In genomic region chr18:70446063-70446462, GRCh38 we compare ENCODE assay signal across 19 cellular contexts.
DNase-seq lines count a peak whose midpoint lies in the region; ATAC-seq and TF ChIP-seq lines count a peak whose summit lies in the region.
"Had no signal": no experiment of that assay in that cellular context is flagged by ENCODE, and none has a peak within 500 bp of the region (broad histone marks: within the 10 kb centered on the region; RNA-seq: fewer than 3 reads in every experiment).

No MANE protein-coding gene starts in this region.

- no TSS peak for BruUV-seq in mammary epithelial cell (replicated peaks; lab: Mats Ljungman, UMichigan)
- no TSS peak for BruUV-seq in MCF 10A (replicated peaks; lab: Mats Ljungman, UMichigan)
- BruUV-seq in Panc1 (replicated peaks; lab: Mats Ljungman, UMichigan) = no TSS peak

- no peak for DNase-seq in mammary epithelial cell
- DNase-seq in MCF 10A (ENCODE audit: unreplicated experiment) = no peak
- DNase-seq in HFFc6 = no peak
- no peak for DNase-seq in Panc1 (ENCODE audit: low read depth, low spot score)
- DNase-seq in neuronal stem cell (ENCODE audit: low spot score) = no peak
- DNase-seq in AG20443 (ENCODE audit: low spot score) = no peak
- DNase-seq in hippocampal formation (lab: John Stamatoyannopoulos, UW) = no peak
- DNase-seq: ACHN; C1 segment of cervical spinal cord; Calu3; CD4-positive, alpha-beta memory T cell; COR-L47; DMS53; DMS79 treated with DMSO at 0.1 percent for 48 hours; GF-D8; H7; HCEC 1CT had no signal

- CTCF ChIA-PET in mammary epithelial cell (lab: Charles Lee; ENCODE audit: low non-redundant PET) (no interaction called here), MCF 10A (lab: Yijun Ruan, JAX) (interaction anchor here (0.7 to 12.5 kb wide), 4 partner anchors 9 to 1983 kb away, joined by 4 to 174 read pairs (median 64); no protein-coding TSS in a partner anchor), Panc1 (lab: Charles Lee) (interaction anchor here (0.6 kb wide), 1 partner anchor 24 kb away, joined by 5 read pairs; no protein-coding TSS in a partner anchor)

- H2BK12ac ChIP-seq in neuronal stem cell (ENCODE audit: low read length) = no peak overlapping the region

- no peaks in the 10 kb centered on the region for H3K4me1 ChIP-seq in mammary epithelial cell (ENCODE audit: insufficient read depth, low read length)
- peaks cover 4% of the 10 kb centered on the region; the same call in 1 of the 2 replicates for H3K4me1 ChIP-seq in Panc1 (ENCODE audit: control insufficient read depth, insufficient read depth, low read length)
- H3K4me1 ChIP-seq in neuronal stem cell (ENCODE audit: control insufficient read depth in 2 of 2, insufficient read depth in 1 of 2, low read depth in 1 of 2, low read length in 2 of 2) = no peaks in the 10 kb centered on the region

- no peaks in the 10 kb centered on the region for H3K79me1 ChIP-seq in neuronal stem cell (ENCODE audit: low read depth, low read length)

- H3K36me3 ChIP-seq in mammary epithelial cell (ENCODE audit: insufficient read depth, low read length) (no peaks in the 10 kb centered on the region), Panc1 (ENCODE audit: control insufficient read depth, insufficient read depth, low read length) (no peaks in the 10 kb centered on the region), neuronal stem cell (replicated peaks in 1 of 2; ENCODE audit: control insufficient read depth in 2 of 2, insufficient read depth in 2 of 2, low read length in 2 of 2) (no peaks in the 10 kb centered on the region)

- H3K9me3 ChIP-seq in mammary epithelial cell (replicated peaks; ENCODE audit: insufficient read depth, low read length) (peaks cover 18% of the 10 kb centered on the region), Panc1 (ENCODE audit: control insufficient read depth, insufficient read depth, low read depth, low read length) (peaks cover 10% of the 10 kb centered on the region; the same call in 1 of the 2 replicates), neuronal stem cell (replicated peaks in 1 of 2; ENCODE audit: control insufficient read depth in 2 of 2, insufficient read depth in 1 of 2, low read depth in 1 of 2, low read length in 2 of 2) (peaks cover 5 to 11% of the 10 kb centered on the region in 2 donors)

- no peak overlapping the region for H3K4ac ChIP-seq in neuronal stem cell (ENCODE audit: low read length)

- no peaks in the 10 kb centered on the region for H3K27me3 Mint-ChIP-seq in MCF 10A (ENCODE audit: insufficient read depth, unreplicated experiment)
- H3K27me3 Mint-ChIP-seq in HFFc6 (ENCODE audit: insufficient read depth) = no peaks in the 10 kb centered on the region; the same call in none of the 2 replicates

- no peak overlapping the region for H2AK5ac ChIP-seq in neuronal stem cell (ENCODE audit: low read depth, low read length)

- H3K27ac ChIP-seq in mammary epithelial cell (ENCODE audit: insufficient read depth, low read depth, low read length) (no peak overlapping the region), Panc1 (ENCODE audit: low read length) (peak overlapping the region; percentile 77), neuronal stem cell (replicated peaks; ENCODE audit: low read length) (no peak overlapping the region)
- H3K27ac ChIP-seq: 22Rv1 had no signal

- POLR2A ChIA-PET in MCF 10A (lab: Yijun Ruan, JAX) (no interaction called here), Panc1 (lab: Charles Lee) (no interaction called here)

- in situ Hi-C loops in mammary epithelial cell (cut with MboI; ENCODE audit: low sequenced_read_pairs in 2 of 2) = loop anchor here in 1 of 2 donors (25.0 kb wide), 1 partner anchor 159 kb away; the partner anchor contains the start of gene SOCS6
- in situ Hi-C loops in Panc1 (cut with HindIII; ENCODE audit: low pct_unique_long_range_greater_than_20kb, low sequenced_read_pairs) = no loop called here

- H3K9ac ChIP-seq in mammary epithelial cell (ENCODE audit: insufficient read depth, low read length) (no peak overlapping the region), neuronal stem cell (ENCODE audit: low read depth, low read length, poor library complexity) (no peak overlapping the region)

- H3K23ac ChIP-seq in neuronal stem cell (ENCODE audit: low read depth, low read length, poor library complexity) = no peak overlapping the region

- H3K18ac ChIP-seq in neuronal stem cell (ENCODE audit: low read length) = no peak overlapping the region

- no peak overlapping the region for H2BK5ac ChIP-seq in neuronal stem cell (ENCODE audit: low read length)

- no peaks in the 10 kb centered on the region for H4K20me1 ChIP-seq in mammary epithelial cell (ENCODE audit: insufficient read depth, low read length)

- dilution Hi-C loops in mammary epithelial cell (cut with HindIII; ENCODE audit: low sequenced_read_pairs) = no loop called here

- TF ChIP-seq CTCF in mammary epithelial cell (conservative IDR thresholded peaks at IDR 0.05 in 1 of 2, IDR thresholded peaks at IDR 0.05 in 1 of 2; ENCODE audit: extremely low read depth in 1 of 2, insufficient read depth in 1 of 2, low read depth in 1 of 2, low read length in 2 of 2) (no peak), MCF 10A (IDR thresholded peaks at IDR 0.05; ENCODE audit: unreplicated experiment) (no peak), HFFc6 (IDR thresholded peaks at IDR 0.05) (no peak), Panc1 (IDR thresholded peaks at IDR 0.05) (no peak)

- intact Hi-C loops in mammary epithelial cell (cut with micrococcal nuclease) (no loop called here), MCF 10A (cut with micrococcal nuclease) (no loop called here), Panc1 (cut with micrococcal nuclease; ENCODE audit: unreplicated experiment) (no loop called here)

- H3K36me3 Mint-ChIP-seq in MCF 10A (ENCODE audit: insufficient read depth, unreplicated experiment) (no peaks in the 10 kb centered on the region), HFFc6 (ENCODE audit: low read depth) (peaks cover 25% of the 10 kb centered on the region)

- H3K9me3 Mint-ChIP-seq in MCF 10A (ENCODE audit: unreplicated experiment) (peaks cover 9% of the 10 kb centered on the region), HFFc6 (peaks cover 30% of the 10 kb centered on the region)

- ATAC-seq in Panc1 = no peak
- no peak for ATAC-seq in HG03442 (IDR thresholded peaks at IDR 0.05; ENCODE audit: unreplicated experiment)

- H2AFZ ChIP-seq in mammary epithelial cell (ENCODE audit: low read depth, low read length) = peak overlapping the region; percentile 53
- peak overlapping the region; percentile 59 for H2AFZ ChIP-seq in neuronal stem cell (ENCODE audit: low read length)

- H2BK15ac ChIP-seq in neuronal stem cell (ENCODE audit: low read length) = no peak overlapping the region

- H3K4me2 ChIP-seq in mammary epithelial cell (ENCODE audit: insufficient read depth, low read depth, low read length) (no peak overlapping the region), neuronal stem cell (ENCODE audit: insufficient read depth, low read length, poor library complexity, severe bottlenecking) (no peak overlapping the region)

- H3K4me1 Mint-ChIP-seq in MCF 10A (ENCODE audit: insufficient read depth, unreplicated experiment) = no peaks in the 10 kb centered on the region
- no peaks in the 10 kb centered on the region; the same call in 1 of the 2 replicates for H3K4me1 Mint-ChIP-seq in HFFc6 (ENCODE audit: low read depth)
- H3K4me1 Mint-ChIP-seq: CD4-positive, alpha-beta memory T cell had no signal

- WGBS in mammary epithelial cell (ENCODE audit: low coverage, missing lambda C conversion rate) = 24% methylated on average over 3 of the region's 3 CpGs
- no CpG with 5 or more reads among the region's 3 CpGs for WGBS in neuronal stem cell (ENCODE audit: extremely low coverage in 2 of 2, insufficient read length in 2 of 2, insufficient replicate concordance in 1 of 2), 2 donors

- H2BK120ac ChIP-seq in neuronal stem cell (ENCODE audit: low read depth, low read length) = no peak overlapping the region

- no peak overlapping the region for H4K8ac ChIP-seq in neuronal stem cell (ENCODE audit: low read depth, low read length)

- H3K4me3 Mint-ChIP-seq in MCF 10A (ENCODE audit: unreplicated experiment) (no peak overlapping the region), HFFc6 (peak overlapping the region; percentile 54; the same call in 1 of the 2 replicates)
- H3K4me3 Mint-ChIP-seq: CD4-positive, alpha-beta memory T cell had no signal

- H3K4me3 ChIP-seq in mammary epithelial cell (replicated peaks in 1 of 3; ENCODE audit: insufficient read depth in 1 of 3, low read depth in 2 of 3, low read length in 3 of 3) = no peak overlapping the region
- no peak overlapping the region for H3K4me3 ChIP-seq in Panc1 (ENCODE audit: low read depth in 2 of 2, low read length in 2 of 2)
- H3K4me3 ChIP-seq in neuronal stem cell (ENCODE audit: low read length in 2 of 2) = no peak overlapping the region

- H3K27ac Mint-ChIP-seq in MCF 10A (ENCODE audit: low read depth, unreplicated experiment) (no peak overlapping the region), HFFc6 (no peak overlapping the region)
- H3K27ac Mint-ChIP-seq: CD4-positive, alpha-beta memory T cell had no signal

- H3K14ac ChIP-seq in neuronal stem cell (ENCODE audit: low read length) = no peak overlapping the region

- no peak overlapping the region for H4K91ac ChIP-seq in neuronal stem cell (ENCODE audit: low read depth, low read length, poor library complexity)

- no peaks in the 10 kb centered on the region for H3K79me2 ChIP-seq in mammary epithelial cell (ENCODE audit: insufficient read depth, low read length)

- no peaks in the 10 kb centered on the region for H3K27me3 ChIP-seq in mammary epithelial cell (ENCODE audit: insufficient read depth, low read length)
- no peaks in the 10 kb centered on the region for H3K27me3 ChIP-seq in Panc1 (ENCODE audit: control insufficient read depth, insufficient read depth, low read length)
- H3K27me3 ChIP-seq in neuronal stem cell (ENCODE audit: control insufficient read depth in 3 of 3, insufficient read depth in 3 of 3, low read depth in 1 of 3, low read length in 3 of 3) = no peaks in the 10 kb centered on the region
